Comparison of ENCODE assay signal across 8 cellular contexts in the genomic region with DNA sequence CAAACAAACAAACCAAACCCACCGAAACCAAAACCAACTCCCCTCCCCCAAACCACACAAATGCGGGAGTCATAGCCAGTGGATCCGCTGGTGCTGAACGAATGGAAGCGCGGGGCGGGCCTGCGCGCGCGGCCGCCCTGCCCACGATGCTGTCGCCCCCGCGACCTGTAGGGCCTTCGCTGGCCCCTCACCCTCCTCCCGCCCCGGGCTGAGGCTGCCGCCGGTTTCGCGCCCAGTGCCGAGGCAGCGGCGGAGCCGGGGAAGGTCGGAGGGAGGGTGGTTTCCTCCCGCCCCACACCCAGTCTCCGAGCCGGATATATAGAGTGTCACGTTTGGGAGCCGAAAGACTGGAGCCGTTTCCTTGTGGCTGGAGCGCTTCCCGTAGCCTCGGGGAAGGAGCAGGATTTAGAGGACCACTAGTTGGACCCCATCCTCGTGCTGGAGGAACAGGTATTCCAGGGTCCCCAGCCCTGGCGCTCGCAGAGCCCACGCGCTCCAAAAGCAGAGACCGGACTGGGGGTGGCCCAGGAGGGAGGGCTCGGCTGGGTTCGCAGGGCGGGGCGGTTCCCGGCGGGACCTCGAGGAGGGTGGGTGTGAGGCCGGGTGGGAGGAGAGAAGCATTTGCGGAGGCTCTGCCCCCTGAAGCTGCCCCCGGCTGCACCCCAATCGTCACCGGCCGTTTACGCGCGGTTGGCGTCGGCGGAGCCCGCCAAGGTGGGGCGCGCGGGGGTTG. TPM values are rescaled to one million over a fixed set of nuclear protein-coding genes. Genes with fewer than 3 reads are reported as not detected.
DNase-seq lines count a peak whose midpoint lies in the region; ATAC-seq and TF ChIP-seq lines count a peak whose summit lies in the region.

A gene (plus strand): TSS at position 321 of the 733 bp plus-strand sequence. CDS start 121,172 bp downstream, outside the sequence.

- BruUV-seq in HCT116 (replicated peaks; lab: Mats Ljungman, UMichigan): no TSS peak

- H3K4me3 ChIP-seq in HCT116 (replicated peaks in 1 of 2; ENCODE audit: low read depth in 1 of 2, low read length in 2 of 2) (peak within 1 kb of the TSS; percentile 62 to 80), esophagus (ENCODE audit: low read depth in 1 of 2, low read length in 2 of 2) (peak within 1 kb of the TSS; percentile 52 to 73), mucosa of rectum (ENCODE audit: low read length in 2 of 2) (peak within 1 kb of the TSS; percentile 88 to 91), Karpas-422 (ENCODE audit: low read length) (no peak within 1 kb of the TSS)

- TF ChIP-seq POLR2A in GM10847 (IDR thresholded peaks at IDR 0.05; ENCODE audit: extremely low read depth, insufficient read length) (peak; percentile 33), HCT116 (IDR thresholded peaks at IDR 0.05; ENCODE audit: borderline replicate concordance, extremely low read depth, insufficient read depth, insufficient read length) (peak; percentile 21)

- 1% methylated on average over 66 of the region's 66 CpGs for WGBS in esophagus, 2 donors

- no peaks in the 10 kb centered on the region for H3K9me3 ChIP-seq in HCT116 (ENCODE audit: control insufficient read depth in 1 of 2, insufficient read depth in 1 of 2, low read depth in 1 of 2, low read length in 2 of 2)
- H3K9me3 ChIP-seq in esophagus (ENCODE audit: control insufficient read depth in 2 of 2, insufficient read depth in 1 of 2, low read depth in 1 of 2, low read length in 1 of 2): no peaks in the 10 kb centered on the region
- H3K9me3 ChIP-seq in mucosa of rectum (ENCODE audit: control insufficient read depth in 2 of 2, low read length in 2 of 2): no peaks in the 10 kb centered on the region
- no peaks in the 10 kb centered on the region for H3K9me3 ChIP-seq in Karpas-422 (ENCODE audit: low read length)

- no peaks in the 10 kb centered on the region for H3K9me2 ChIP-seq in HCT116 (ENCODE audit: insufficient read depth)
- H3K9me2 ChIP-seq in Karpas-422 (replicated peaks; ENCODE audit: insufficient read depth, low read length): no peaks in the 10 kb centered on the region

- H3K27ac ChIP-seq in HCT116 (ENCODE audit: low read depth, low read length) (peak within 1 kb of the TSS; percentile 44; the same call in 1 of the 2 replicates), esophagus (ENCODE audit: low read depth in 2 of 2, low read length in 1 of 2) (peak within 1 kb of the TSS; percentile 60 to 85), mucosa of rectum (ENCODE audit: low read depth in 2 of 2, low read length in 2 of 2) (peak within 1 kb of the TSS; percentile 88 to 92), Karpas-422 (ENCODE audit: low read length) (no peak within 1 kb of the TSS)

- TF ChIP-seq CTCF in HCT116 (IDR thresholded peaks at IDR 0.05 in 2 of 3, conservative IDR thresholded peaks at IDR 0.05 in 1 of 3; ENCODE audit: borderline replicate concordance in 1 of 3, insufficient read depth in 1 of 3, low read depth in 2 of 3, low read length in 2 of 3): peak in 2 of 3 experiments; percentile 1 to 3; a peak in 1 of 6 replicates

- peak; percentile 76 for ATAC-seq in HCT116
- peak; percentile 80 for ATAC-seq in stimulated activated naive CD8-positive, alpha-beta T cell treated with anti-CD3 and anti-CD28 coated beads, Interleukin-15, Interleukin-2, amounts not matched to agents 100 U/mL and 50 U/mL, for 24 hours

- peaks cover 7 to 22% of the 10 kb centered on the region in 2 experiments for H3K4me1 ChIP-seq in HCT116 (ENCODE audit: control insufficient read depth in 1 of 2, insufficient read depth in 2 of 2, low read length in 2 of 2)
- H3K4me1 ChIP-seq in esophagus (ENCODE audit: control insufficient read depth in 2 of 2, insufficient read depth in 2 of 2, low read length in 1 of 2): peaks cover 0 to 4% of the 10 kb centered on the region in 2 donors
- peaks cover 18 to 19% of the 10 kb centered on the region in 2 donors for H3K4me1 ChIP-seq in mucosa of rectum (ENCODE audit: control insufficient read depth in 2 of 2, insufficient read depth in 2 of 2, low read length in 2 of 2)
- H3K4me1 ChIP-seq in Karpas-422 (ENCODE audit: low read length): no peaks in the 10 kb centered on the region

- intact Hi-C loops in HCT116 (cut with micrococcal nuclease): no loop called here

- no peaks in the 10 kb centered on the region for H3K79me2 ChIP-seq in HCT116 (ENCODE audit: insufficient read depth, low read length)
- H3K79me2 ChIP-seq in Karpas-422 (ENCODE audit: low read length): no peaks in the 10 kb centered on the region

- CTCF ChIA-PET in HCT116 (lab: Charles Lee): no interaction called here

- TF ChIP-seq RAD21 in HCT116 (IDR thresholded peaks at IDR 0.05; ENCODE audit: low read depth): no peak

- H3K27me3 ChIP-seq in HCT116 (ENCODE audit: insufficient read depth, low read length) (no peaks in the 10 kb centered on the region), esophagus (ENCODE audit: control insufficient read depth in 1 of 2, insufficient read depth in 2 of 2, low read length in 2 of 2) (no peaks in the 10 kb centered on the region), mucosa of rectum (ENCODE audit: control insufficient read depth in 2 of 2, insufficient read depth in 2 of 2, low read length in 2 of 2) (no peaks in the 10 kb centered on the region), Karpas-422 (ENCODE audit: low read length) (no peaks in the 10 kb centered on the region)

- H2AFZ ChIP-seq in HCT116 (ENCODE audit: low read depth, low read length, poor library complexity, severe bottlenecking): peak within 1 kb of the TSS; percentile 74
- no peak within 1 kb of the TSS for H2AFZ ChIP-seq in Karpas-422 (ENCODE audit: low read length)

- H3K4me2 ChIP-seq in HCT116 (ENCODE audit: low read length) (peak within 1 kb of the TSS; percentile 91), Karpas-422 (ENCODE audit: low read depth, low read length, poor library complexity, severe bottlenecking) (no peak within 1 kb of the TSS)

- H4K20me1 ChIP-seq in HCT116 (ENCODE audit: insufficient read depth): no peaks in the 10 kb centered on the region
- H4K20me1 ChIP-seq in Karpas-422 (ENCODE audit: insufficient read depth, low read depth, low read length): no peaks in the 10 kb centered on the region

- H3K9ac ChIP-seq in HCT116 (ENCODE audit: low read length): peak within 1 kb of the TSS; percentile 78
- peak within 1 kb of the TSS; percentile 82 to 93 for H3K9ac ChIP-seq in mucosa of rectum (ENCODE audit: low read depth in 1 of 2, low read length in 2 of 2)
- H3K9ac ChIP-seq in Karpas-422 (ENCODE audit: low read length): no peak within 1 kb of the TSS

- no peaks in the 10 kb centered on the region for H3K36me3 ChIP-seq in HCT116 (ENCODE audit: control insufficient read depth in 1 of 2, insufficient read depth in 2 of 2, low read length in 2 of 2)
- H3K36me3 ChIP-seq in esophagus (ENCODE audit: control insufficient read depth in 2 of 2, insufficient read depth in 2 of 2, low read length in 1 of 2): no peaks in the 10 kb centered on the region
- H3K36me3 ChIP-seq in mucosa of rectum (ENCODE audit: control insufficient read depth in 2 of 2, insufficient read depth in 2 of 2, low read length in 2 of 2): no peaks in the 10 kb centered on the region
- no peaks in the 10 kb centered on the region for H3K36me3 ChIP-seq in Karpas-422 (ENCODE audit: insufficient read depth, low read length)

- DNase-seq in HCT116 (ENCODE audit: low read depth, low spot score): no peak
- peak; percentile 63 to 71 for DNase-seq in NCI-H446 (lab: John Stamatoyannopoulos, UW)
- peak; percentile 30 for DNase-seq in activated T-cell treated with anti-CD3 and anti-CD28 coated beads for 4 hours
- DNase-seq in stimulated activated naive CD8-positive, alpha-beta T cell treated with anti-CD3 and anti-CD28 coated beads, Interleukin-15, Interleukin-2, amounts not matched to agents 100 U/mL and 50 U/mL, for 24 hours: peak; percentile 61
- no peak for DNase-seq in Karpas-422

- RAD21 ChIA-PET in HCT116 (lab: Charles Lee; ENCODE audit: low non-redundant PET in 1 of 2, low total read pairs in 2 of 2, uncharacterized antibody in 2 of 2, unreplicated experiment in 2 of 2): no interaction called here

- POLR2A ChIA-PET in HCT116 (lab: Charles Lee): no interaction called here

TF ChIP-seq in HCT116, 20 proteins besides CTCF, POLR2A, EP300 and RAD21 (continues in another document):
- TF ChIP-seq CEBPB (IDR thresholded peaks at IDR 0.05; ENCODE audit: low read depth) (no peak), ZFX (IDR thresholded peaks at IDR 0.05) (peak; percentile 26; the same call in 1 of the 2 replicates), SIN3A (IDR thresholded peaks at IDR 0.05; ENCODE audit: low read depth) (no peak), YY1 (IDR thresholded peaks at IDR 0.05; ENCODE audit: extremely low read depth, insufficient replicate concordance, low read depth, low read length) (no peak), TCF7L2 (IDR thresholded peaks at IDR 0.05; ENCODE audit: borderline replicate concordance, extremely low read depth, insufficient read depth, insufficient read length) (no peak), POLR2AphosphoS5 (IDR thresholded peaks at IDR 0.05; ENCODE audit: low read depth, low read length) (peak; percentile 20; the same call in 1 of the 2 replicates), ZNF274 (IDR thresholded peaks at IDR 0.05; ENCODE audit: low read depth, low read length) (no peak)

RNA-seq across cellular contexts. Expression of the gene that starts here (rescaled TPM):
- total RNA-seq in HCT116 (2021; ENCODE audit: unreplicated experiment): 9.7 TPM
- 3.9 and 7.7 TPM in 2 replicates for polyA plus RNA-seq in HCT116 (2012)
- polyA plus RNA-seq in esophagus: 1 to 10 TPM in 1 of 2 donors, under 1 TPM in 1; 0.92 to 1.5 TPM
- not detected in 2 replicates for total RNA-seq in Karpas-422 (2014; rRNA removed; shearing (Covaris generic); ENCODE audit: low replicate concordance)

Comparison
In these comparisons a context has a peak if more than half of its experiments do, and no peak if none do; other contexts are left out.
1. RNA of the gene that starts here (total RNA-seq): 9.7 TPM in HCT116 (single experiment); not detected in Karpas-422; every median in the first group is over 10 times any median in the second.
2. DNase-seq: peak in NCI-H446 (2 of 2), activated T-cell treated with anti-CD3 and anti-CD28 coated beads for 4 hours (single experiment) and stimulated activated naive CD8-positive, alpha-beta T cell treated with anti-CD3 and anti-CD28 coated beads, Interleukin-15, Interleukin-2, amounts not matched to agents 100 U/mL and 50 U/mL, for 24 hours (single experiment); none in HCT116 (single experiment) and Karpas-422 (single experiment).